Comparison of ENCODE assay signal across 10 cellular contexts in the genomic region with DNA sequence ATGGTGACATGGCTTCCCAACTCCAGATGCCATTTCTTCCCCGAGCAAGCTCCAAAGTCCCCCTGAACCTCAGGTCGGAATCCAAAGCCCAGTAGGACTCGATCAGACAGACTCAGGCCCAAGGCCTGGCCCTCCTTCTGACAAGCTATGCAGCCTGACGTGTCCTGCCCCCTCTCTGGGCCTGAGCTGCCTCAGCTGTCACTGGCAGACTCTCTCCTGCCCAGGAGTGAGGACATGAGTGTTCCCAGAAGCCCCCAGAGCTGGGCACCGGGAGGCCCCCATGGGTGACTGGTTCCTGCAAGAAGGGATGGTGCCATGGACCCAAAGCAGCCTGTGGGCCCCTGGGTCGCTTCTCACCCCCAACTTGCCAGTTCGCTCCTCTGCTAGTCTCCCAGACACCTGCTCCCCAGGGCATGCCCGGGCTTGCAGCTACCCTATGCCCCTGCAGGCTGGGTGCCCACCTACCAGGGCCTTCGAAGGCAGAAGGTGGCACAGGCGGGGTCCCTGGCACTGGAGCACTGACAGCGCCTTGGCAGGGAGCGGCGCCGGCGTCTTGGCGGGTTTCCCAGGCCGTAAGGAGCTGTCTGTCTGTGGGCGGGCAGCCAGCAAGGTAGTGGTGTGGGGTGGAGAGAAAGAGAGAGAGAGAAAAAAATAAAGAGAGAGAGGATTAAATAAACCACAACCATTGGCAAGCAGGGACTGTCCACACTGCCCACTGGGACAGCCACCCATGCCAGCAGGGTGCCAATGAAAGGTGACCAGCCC. TPM values are rescaled to one million over a fixed set of nuclear protein-coding genes. Genes with fewer than 3 reads are reported as not detected.
DNase-seq lines count a peak whose midpoint lies in the region; ATAC-seq and TF ChIP-seq lines count a peak whose summit lies in the region.
"Had no signal": no experiment of that assay in that cellular context is flagged by ENCODE, and none has a peak within 500 bp of the region (broad histone marks: within the 10 kb centered on the region; RNA-seq: fewer than 3 reads in every experiment).

No MANE protein-coding gene starts in this region.

- peaks cover 9% of the 10 kb centered on the region for H3K4me1 Mint-ChIP-seq in activated T-helper 2 cell treated with anti-CD3 and anti-CD28 coated beads, Interferon-gamma antibody, Interleukin-2, Interleukin-4, amounts not matched to agents 10 μg/mL and 5 μg/mL and 100 μg/mL, durations not matched to agents 14 hours and 24 hours and 36 hours (ENCODE audit: low read depth)
- peaks cover 12% of the 10 kb centered on the region for H3K4me1 Mint-ChIP-seq in activated CD4-positive, alpha-beta T cell treated with anti-CD3 and anti-CD28 coated beads for 36 hours

- no peak overlapping the region for H3K4me3 ChIP-seq in osteoblast (ENCODE audit: insufficient read depth, low read length)
- H3K4me3 ChIP-seq: dorsolateral prefrontal cortex had no signal

- no peak for TF ChIP-seq CTCF in osteoblast (IDR thresholded peaks at IDR 0.05; ENCODE audit: extremely low read depth, low read depth, low read length)

- peak; percentile 95 for DNase-seq in DMS79 treated with DMSO at 0.1 percent for 48 hours (lab: John Stamatoyannopoulos, UW)
- DNase-seq in NCI-H2171 treated with DMSO at 0.1 percent for 48 hours (lab: John Stamatoyannopoulos, UW) = peak; percentile 92
- peak; percentile 88 for DNase-seq in cerebellum (ENCODE audit: low spot score)
- peak; percentile 85 for DNase-seq in osteoblast (ENCODE audit: insufficient read length, low spot score, missing footprints)
- no peak for DNase-seq in activated T-helper 2 cell treated with anti-CD3 and anti-CD28 coated beads, Interferon-gamma antibody, Interleukin-2, Interleukin-4, amounts not matched to agents 10 μg/mL and 5 μg/mL and 100 μg/mL, durations not matched to agents 14 hours and 24 hours and 36 hours (ENCODE audit: low spot score)
- DNase-seq in activated CD4-positive, alpha-beta T cell treated with anti-CD3 and anti-CD28 coated beads for 36 hours = no peak
- no peak for DNase-seq in stimulated activated CD8-positive, alpha-beta memory T cell treated with anti-CD3 and anti-CD28 coated beads, Interleukin-4, amount 100 ng/mL, for 48 hours

- POLR2A ChIA-PET in activated CD4-positive, alpha-beta T cell treated with anti-CD3 and anti-CD28 coated beads for 36 hours (lab: Charles Lee) = no interaction called here

- no peak overlapping the region for H3K27ac ChIP-seq in osteoblast (ENCODE audit: low read depth, low read length)
- H3K27ac ChIP-seq: dorsolateral prefrontal cortex had no signal

- H2AFZ ChIP-seq in osteoblast (ENCODE audit: low read length) = no peak overlapping the region

- intact Hi-C loops in activated T-helper 2 cell treated with anti-CD3 and anti-CD28 coated beads, Interferon-gamma antibody, Interleukin-2, Interleukin-4, amounts not matched to agents 10 μg/mL and 5 μg/mL and 100 μg/mL, durations not matched to agents 14 hours and 24 hours and 36 hours (cut with micrococcal nuclease) = no loop called here
- intact Hi-C loops in activated CD4-positive, alpha-beta T cell treated with anti-CD3 and anti-CD28 coated beads for 36 hours (cut with DNase I, micrococcal nuclease) = no loop called here

- no peaks in the 10 kb centered on the region for H3K27me3 ChIP-seq in osteoblast (ENCODE audit: insufficient read depth, low read length)
- H3K27me3 ChIP-seq: dorsolateral prefrontal cortex had no signal

- no peaks in the 10 kb centered on the region for H3K36me3 Mint-ChIP-seq in activated T-helper 2 cell treated with anti-CD3 and anti-CD28 coated beads, Interferon-gamma antibody, Interleukin-2, Interleukin-4, amounts not matched to agents 10 μg/mL and 5 μg/mL and 100 μg/mL, durations not matched to agents 14 hours and 24 hours and 36 hours (ENCODE audit: low read depth)
- no peaks in the 10 kb centered on the region for H3K36me3 Mint-ChIP-seq in activated CD4-positive, alpha-beta T cell treated with anti-CD3 and anti-CD28 coated beads for 36 hours (ENCODE audit: low read depth)

- H3K9me3 ChIP-seq in osteoblast (ENCODE audit: low read depth, low read length) = no peaks in the 10 kb centered on the region

- H3K27ac Mint-ChIP-seq in activated T-helper 2 cell treated with anti-CD3 and anti-CD28 coated beads, Interferon-gamma antibody, Interleukin-2, Interleukin-4, amounts not matched to agents 10 μg/mL and 5 μg/mL and 100 μg/mL, durations not matched to agents 14 hours and 24 hours and 36 hours = no peak overlapping the region
- H3K27ac Mint-ChIP-seq in activated CD4-positive, alpha-beta T cell treated with anti-CD3 and anti-CD28 coated beads for 36 hours = no peak overlapping the region

- no peaks in the 10 kb centered on the region for H3K9me3 Mint-ChIP-seq in activated T-helper 2 cell treated with anti-CD3 and anti-CD28 coated beads, Interferon-gamma antibody, Interleukin-2, Interleukin-4, amounts not matched to agents 10 μg/mL and 5 μg/mL and 100 μg/mL, durations not matched to agents 14 hours and 24 hours and 36 hours
- no peaks in the 10 kb centered on the region for H3K9me3 Mint-ChIP-seq in activated CD4-positive, alpha-beta T cell treated with anti-CD3 and anti-CD28 coated beads for 36 hours (ENCODE audit: low read depth)

- peaks cover 15% of the 10 kb centered on the region for H3K4me1 ChIP-seq in osteoblast (ENCODE audit: insufficient read depth, low read length)

- H3K36me3 ChIP-seq in osteoblast (ENCODE audit: insufficient read depth, low read length) = no peaks in the 10 kb centered on the region

- no peaks in the 10 kb centered on the region for H3K79me2 ChIP-seq in osteoblast (ENCODE audit: insufficient read depth, low read length)

- H3K27me3 Mint-ChIP-seq in activated T-helper 2 cell treated with anti-CD3 and anti-CD28 coated beads, Interferon-gamma antibody, Interleukin-2, Interleukin-4, amounts not matched to agents 10 μg/mL and 5 μg/mL and 100 μg/mL, durations not matched to agents 14 hours and 24 hours and 36 hours (ENCODE audit: low read depth) = peaks cover 7% of the 10 kb centered on the region
- H3K27me3 Mint-ChIP-seq in activated CD4-positive, alpha-beta T cell treated with anti-CD3 and anti-CD28 coated beads for 36 hours = peaks cover 19% of the 10 kb centered on the region

- H4K20me1 ChIP-seq in osteoblast (ENCODE audit: insufficient read depth, low read length) = no peaks in the 10 kb centered on the region

- H3K4me2 ChIP-seq in osteoblast (ENCODE audit: insufficient read depth, low read length) = no peak overlapping the region

- CTCF ChIA-PET in activated CD4-positive, alpha-beta T cell treated with anti-CD3 and anti-CD28 coated beads for 36 hours (lab: Charles Lee) = no interaction called here

- H3K4me3 Mint-ChIP-seq in activated T-helper 2 cell treated with anti-CD3 and anti-CD28 coated beads, Interferon-gamma antibody, Interleukin-2, Interleukin-4, amounts not matched to agents 10 μg/mL and 5 μg/mL and 100 μg/mL, durations not matched to agents 14 hours and 24 hours and 36 hours (ENCODE audit: low read depth) = no peak overlapping the region
- H3K4me3 Mint-ChIP-seq in activated CD4-positive, alpha-beta T cell treated with anti-CD3 and anti-CD28 coated beads for 36 hours = no peak overlapping the region

- no peak for ATAC-seq in GM21723 (IDR thresholded peaks at IDR 0.05; ENCODE audit: unreplicated experiment)
- ATAC-seq in activated CD4-positive, alpha-beta T cell treated with anti-CD3 and anti-CD28 coated beads for 36 hours = no peak

RNA-seq across cellular contexts. Expression of gene EDN2, which starts 2.3 kb away (rescaled TPM):
- not detected for total RNA-seq in cerebellum
- total RNA-seq in osteoblast = not detected in 2 replicates
- total RNA-seq in activated T-helper 2 cell treated with anti-CD3 and anti-CD28 coated beads, Interferon-gamma antibody, Interleukin-2, Interleukin-4, amounts not matched to agents 10 μg/mL and 5 μg/mL and 100 μg/mL, durations not matched to agents 14 hours and 24 hours and 36 hours = not detected in 2 replicates
- not detected for total RNA-seq in activated CD4-positive, alpha-beta T cell treated with anti-CD3 and anti-CD28 coated beads for 36 hours
- total RNA-seq: kidney epithelial cell had no signal

Comparison
In these comparisons a context has a peak if more than half of its experiments do, and no peak if none do; other contexts are left out.
1. DNase-seq: peak in DMS79 treated with DMSO at 0.1 percent for 48 hours (single experiment), NCI-H2171 treated with DMSO at 0.1 percent for 48 hours (single experiment), cerebellum (single experiment) and osteoblast (single experiment); none in activated T-helper 2 cell treated with anti-CD3 and anti-CD28 coated beads, Interferon-gamma antibody, Interleukin-2, Interleukin-4, amounts not matched to agents 10 μg/mL and 5 μg/mL and 100 μg/mL, durations not matched to agents 14 hours and 24 hours and 36 hours (single experiment), activated CD4-positive, alpha-beta T cell treated with anti-CD3 and anti-CD28 coated beads for 36 hours (single experiment) and stimulated activated CD8-positive, alpha-beta memory T cell treated with anti-CD3 and anti-CD28 coated beads, Interleukin-4, amount 100 ng/mL, for 48 hours (single experiment).